In the genomic region with DNA sequence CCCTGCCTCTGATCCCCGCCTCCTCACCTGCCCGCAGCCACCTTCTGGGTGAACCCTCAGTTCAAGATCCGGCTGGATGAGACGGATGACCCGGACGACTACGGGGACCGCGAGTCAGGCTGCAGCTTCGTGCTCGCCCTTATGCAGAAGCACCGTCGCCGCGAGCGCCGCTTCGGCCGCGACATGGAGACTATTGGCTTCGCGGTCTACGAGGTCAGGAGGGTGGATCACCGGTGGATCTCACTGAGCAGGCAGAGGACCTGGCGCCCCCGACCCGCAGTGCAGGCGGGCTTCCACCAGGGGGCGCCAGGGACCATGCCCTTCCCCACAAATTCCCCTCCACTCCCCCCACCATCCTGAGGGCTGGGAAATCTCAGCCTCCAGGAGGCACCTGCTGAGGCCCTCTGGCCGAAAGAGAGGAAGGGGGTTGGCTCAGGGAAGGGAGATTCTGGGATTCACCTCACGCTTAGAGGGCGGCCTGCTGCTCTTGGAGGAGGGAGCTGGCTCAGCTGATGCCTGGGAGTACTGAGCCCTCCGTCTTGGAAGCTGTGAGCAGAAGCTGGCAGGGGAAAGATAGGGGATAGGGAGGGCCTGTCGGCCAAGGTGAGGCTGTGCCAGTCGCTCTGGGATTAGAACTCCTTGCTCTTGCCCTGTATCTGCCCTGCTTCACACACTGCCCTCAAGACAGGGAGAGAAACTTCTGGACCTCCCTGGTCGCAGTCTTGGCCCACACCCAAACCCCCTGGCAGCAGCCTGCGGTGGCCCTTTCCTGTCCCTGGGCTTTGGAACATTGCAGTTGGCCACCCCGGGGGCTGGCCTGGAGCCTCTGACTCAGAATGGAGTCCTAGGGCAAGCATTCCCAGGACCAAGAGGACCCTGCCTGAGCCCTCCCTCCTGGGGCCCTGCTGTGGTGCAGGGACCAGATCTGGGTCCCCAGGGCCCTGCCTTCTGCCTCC, we compare ENCODE assay signal across 1 cellular context.
TF ChIP-seq lines count a peak whose summit lies in the region.

No MANE protein-coding gene starts in this region.

TF ChIP-seq in HCT116, 20 proteins besides CTCF, POLR2A, EP300 and RAD21:
- TF ChIP-seq JUND (IDR thresholded peaks at IDR 0.05): no peak
- TF ChIP-seq POLR2AphosphoS5 (IDR thresholded peaks at IDR 0.05; ENCODE audit: low read depth, low read length): no peak
- no peak for TF ChIP-seq ZNF274 (IDR thresholded peaks at IDR 0.05; ENCODE audit: low read depth, low read length)
- TF ChIP-seq EGR1 (IDR thresholded peaks at IDR 0.05; ENCODE audit: low read depth): no peak
